Comparison of ENCODE assay signal across 8 cellular contexts in genomic region chr1:9687120-9687875, GRCh38. TPM values are rescaled to one million over a fixed set of nuclear protein-coding genes. Genes with fewer than 3 reads are reported as not detected.
DNase-seq lines count a peak whose midpoint lies in the region; ATAC-seq and TF ChIP-seq lines count a peak whose summit lies in the region.

No MANE protein-coding gene starts in this region.

- peak; percentile 51 for ATAC-seq in IMR-90 (ENCODE audit: low read depth)

- no TSS peak for BruUV-seq in IMR-90 (replicated peaks; lab: Mats Ljungman, UMichigan)

- H3K4me3 ChIP-seq in IMR-90 (ENCODE audit: insufficient read depth, low read depth, low read length), result peak overlapping the region; percentile 54
- peak overlapping the region; percentile 64 for H3K4me3 ChIP-seq in astrocyte of the cerebellum (ENCODE audit: low read depth, low read length)

- peaks cover 6 to 30% of the 10 kb centered on the region in 2 experiments; a peak in 3 of 4 replicates for H3K79me1 ChIP-seq in IMR-90 (ENCODE audit: low read depth in 1 of 2, low read length in 2 of 2)

- H4K5ac ChIP-seq in IMR-90 (ENCODE audit: low read depth, low read length), result peak overlapping the region; percentile 85

- TF ChIP-seq POLR2A in IMR-90 (IDR thresholded peaks at IDR 0.05; ENCODE audit: low read depth, low read length), result peak; percentile 57; the same call in 1 of the 2 replicates

- intact Hi-C loops in IMR-90 (cut with micrococcal nuclease), result no loop called here

- H3K9ac ChIP-seq in IMR-90 (ENCODE audit: low read depth, low read length), result peak overlapping the region; percentile 61

- DNase-seq in NCI-H524 (lab: John Stamatoyannopoulos, UW) (peak; percentile 60 to 78), NCI-H524 treated with DMSO at 0.1 percent for 48 hours (lab: John Stamatoyannopoulos, UW) (no peak), IMR-90 (peak; percentile 92), T-helper 22 cell (ENCODE audit: low read depth) (peak; percentile 71), astrocyte of the cerebellum (ENCODE audit: low read depth) (no peak), iPS-NIHi11 (ENCODE audit: low spot score) (peak; percentile 90), OCI-M2 (lab: John Stamatoyannopoulos, UW; ENCODE audit: unreplicated experiment) (no peak)
- peak; percentile 20 to 46 for DNase-seq in stimulated activated CD4-positive, alpha-beta T cell treated with anti-CD3 and anti-CD28 coated beads, Interleukin-1b, Interleukin-23, amount 100 ng/mL, for 1 hour (ENCODE audit: low read depth in 2 of 2)

- H4K8ac ChIP-seq in IMR-90 (ENCODE audit: low read depth in 2 of 2, low read length in 2 of 2), result peak overlapping the region; percentile 83 to 89

- H3K9me3 ChIP-seq in IMR-90 (ENCODE audit: control insufficient read depth, insufficient read depth, low read length), result no peaks in the 10 kb centered on the region

- H3K4ac ChIP-seq in IMR-90 (ENCODE audit: low read depth, low read length), result peak overlapping the region; percentile 78

- H2BK5ac ChIP-seq in IMR-90 (ENCODE audit: low read depth, low read length, poor library complexity, severe bottlenecking), result peak overlapping the region; percentile 61

- CTCF ChIA-PET in IMR-90 (lab: Yijun Ruan, JAX), result interaction anchor here (1.2 kb wide), 1 partner anchor 179 kb away, joined by 3 read pairs; no protein-coding TSS in a partner anchor

- WGBS in IMR-90 (ENCODE audit: extremely low coverage in 2 of 2, insufficient read length in 1 of 2), 2 experiments, result 2% methylated on average over 10 of the region's 42 CpGs; no CpG with 5 or more reads in 1 of the 2 experiments

- peak overlapping the region; percentile 78 for H3K4me2 ChIP-seq in IMR-90 (ENCODE audit: low read depth, low read length)

- in situ Hi-C loops in IMR-90 (cut with MboI; ENCODE audit: low sequenced_read_pairs), result no loop called here
- in situ Hi-C loops in astrocyte of the cerebellum (cut with HindIII; ENCODE audit: low sequenced_read_pairs), result no loop called here

- peak overlapping the region; percentile 79 for H2BK120ac ChIP-seq in IMR-90 (ENCODE audit: low read depth, low read length)

- 0 out of 2 replicates have a peak, but pooled peaks cover 7% of the 10 kb centered on the region for H4K20me1 ChIP-seq in IMR-90 (ENCODE audit: insufficient read depth, low read length)

- peak overlapping the region; percentile 71 for H4K91ac ChIP-seq in IMR-90 (ENCODE audit: insufficient read depth, low read depth, low read length)

- H2BK20ac ChIP-seq in IMR-90 (ENCODE audit: low read depth, low read length), result peak overlapping the region; percentile 41; the same call in 1 of the 2 replicates

- 0 out of 2 replicates have a peak, but pooled peaks have one; percentile 1 for TF ChIP-seq CTCF in IMR-90 (conservative IDR thresholded peaks at IDR 0.05; ENCODE audit: low read depth, low read length)
- peak; percentile 29 for TF ChIP-seq CTCF in astrocyte of the cerebellum (IDR thresholded peaks at IDR 0.05; ENCODE audit: low read depth, low read length, missing control alignments)

- peak overlapping the region; percentile 68 for H2AK9ac ChIP-seq in IMR-90 (replicated peaks; ENCODE audit: low read depth, low read length, poor library complexity)

- dilution Hi-C loops in IMR-90 (cut with HindIII; ENCODE audit: low sequenced_read_pairs, unreplicated experiment), result no loop called here

- peak overlapping the region; percentile 73 for H3K27ac ChIP-seq in IMR-90 (ENCODE audit: insufficient read depth, low read length)

- POLR2A ChIA-PET in IMR-90 (lab: Charles Lee; ENCODE audit: unreplicated experiment), result interaction anchor here (0.6 kb wide), 1 partner anchor 12 kb away, joined by 3 read pairs; no protein-coding TSS in a partner anchor

- no peak; the same call in 1 of the 2 replicates for TF ChIP-seq RAD21 in IMR-90 (IDR thresholded peaks at IDR 0.05; ENCODE audit: low read length)

- H3K27me3 ChIP-seq in IMR-90 (ENCODE audit: control insufficient read depth, insufficient read depth, low read length), result no peaks in the 10 kb centered on the region

- peak overlapping the region; percentile 46 for H3K14ac ChIP-seq in IMR-90 (replicated peaks; ENCODE audit: low read depth, low read length)

- peaks cover 14% of the 10 kb centered on the region for H3K9me1 ChIP-seq in IMR-90 (ENCODE audit: insufficient read depth, low read length)

- peak overlapping the region; percentile 87 for H2AFZ ChIP-seq in IMR-90 (replicated peaks; ENCODE audit: low read length, poor library complexity)

- H3K18ac ChIP-seq in IMR-90 (ENCODE audit: low read depth, low read length), result peak overlapping the region; percentile 52

- peak overlapping the region; percentile 62 for H3K23ac ChIP-seq in IMR-90 (ENCODE audit: low read depth, low read length)

- peak overlapping the region; percentile 53; the same call in 1 of the 3 replicates for H2BK15ac ChIP-seq in IMR-90 (ENCODE audit: low read depth, low read length)

- no peaks in the 10 kb centered on the region for H3K36me3 ChIP-seq in IMR-90 (ENCODE audit: control insufficient read depth, insufficient read depth, low read length)

- peaks cover 18% of the 10 kb centered on the region for H3K4me1 ChIP-seq in IMR-90 (ENCODE audit: control insufficient read depth, insufficient read depth, low read length)

- no peak overlapping the region for H3K56ac ChIP-seq in IMR-90 (ENCODE audit: extremely low read depth, insufficient read depth, low read length)

- peak overlapping the region; percentile 71 for H2AK5ac ChIP-seq in IMR-90 (ENCODE audit: low read depth, low read length)

TF ChIP-seq in IMR-90, 13 proteins besides CTCF, POLR2A, EP300 and RAD21:
- peak; percentile 74 for TF ChIP-seq BHLHE40 (IDR thresholded peaks at IDR 0.05; ENCODE audit: low read depth, low read length)
- TF ChIP-seq RFX5 (IDR thresholded peaks at IDR 0.05; ENCODE audit: low read depth, low read length), result no peak
- peak; percentile 13; the same call in 1 of the 2 replicates for TF ChIP-seq NFE2L2 (IDR thresholded peaks at IDR 0.05; ENCODE audit: low read depth, low read length)
- peak; percentile 60; the same call in 1 of the 2 replicates for TF ChIP-seq ELK1 (IDR thresholded peaks at IDR 0.05; ENCODE audit: borderline replicate concordance, low read depth, low read length)
- TF ChIP-seq CHD1 (IDR thresholded peaks at IDR 0.05; ENCODE audit: low read depth, low read length), result no peak
- TF ChIP-seq MAZ (IDR thresholded peaks at IDR 0.05; ENCODE audit: borderline replicate concordance, low read depth, low read length), result peak; percentile 91
- TF ChIP-seq MXI1 (IDR thresholded peaks at IDR 0.05; ENCODE audit: borderline replicate concordance, low read depth, low read length), result no peak
- TF ChIP-seq MAFK (IDR thresholded peaks at IDR 0.05; ENCODE audit: low read depth, low read length), result no peak
- TF ChIP-seq SMC3 (IDR thresholded peaks at IDR 0.05; ENCODE audit: low read depth, low read length), result no peak
- no peak for TF ChIP-seq USF2 (IDR thresholded peaks at IDR 0.05; ENCODE audit: low read depth, low read length)
- TF ChIP-seq CEBPB (IDR thresholded peaks at IDR 0.05; ENCODE audit: low read depth, low read length), result peak; percentile 41
- TF ChIP-seq FOS (IDR thresholded peaks at IDR 0.05; ENCODE audit: low read depth, low read length), result peak; percentile 98
- no peak for TF ChIP-seq RCOR1 (IDR thresholded peaks at IDR 0.05; ENCODE audit: insufficient replicate concordance, low read length)

RNA-seq across cellular contexts. Expression of gene PIK3CD, which starts 35.8 kb away (rescaled TPM):
- 5.0 and 5.6 TPM in 2 replicates for total RNA-seq in IMR-90 (2012; rRNA removed)
- 12.1 and 13.6 TPM in 2 replicates for polyA plus RNA-seq in IMR-90 (2012; rRNA removed)
- polyA plus RNA-seq in IMR-90 (2012; cell fraction: cytosol; rRNA removed), result 9.1 and 12.9 TPM in 2 replicates
- 34.1 and 56.0 TPM in 2 replicates for polyA plus RNA-seq in IMR-90 (2012; cell fraction: nucleus; rRNA removed; ENCODE audit: low replicate concordance)

Comparison
In these comparisons a context has a peak if more than half of its experiments do, and no peak if none do; other contexts are left out.
1. DNase-seq: peak in NCI-H524 (2 of 2), IMR-90 (single experiment), T-helper 22 cell (single experiment), iPS-NIHi11 (single experiment) and stimulated activated CD4-positive, alpha-beta T cell treated with anti-CD3 and anti-CD28 coated beads, Interleukin-1b, Interleukin-23, amount 100 ng/mL, for 1 hour (2 of 2); none in NCI-H524 treated with DMSO at 0.1 percent for 48 hours (single experiment), astrocyte of the cerebellum (single experiment) and OCI-M2 (single experiment).